26 cellular contexts compared by ENCODE assay signal in genomic region chr6:162974685-162975084, GRCh38.
DNase-seq lines count a peak whose midpoint lies in the region; ATAC-seq and TF ChIP-seq lines count a peak whose summit lies in the region.
"Had no signal": no experiment of that assay in that cellular context is flagged by ENCODE, and none has a peak within 500 bp of the region (broad histone marks: within the 10 kb centered on the region; RNA-seq: fewer than 3 reads in every experiment).

No MANE protein-coding gene starts in this region.

- H3K9ac ChIP-seq in GM23248 = no peak overlapping the region
- H3K9ac ChIP-seq in skeletal muscle satellite cell (ENCODE audit: low read depth, low read length) = no peak overlapping the region
- H3K9ac ChIP-seq: BLaER1 treated with 17β-estradiol and CSF1 and Interleukin-3, amounts not matched to agents 10 nM and 100 nM had no signal

- H4K20me1 ChIP-seq in GM23248 (ENCODE audit: insufficient read depth) = no peaks in the 10 kb centered on the region
- H4K20me1 ChIP-seq: BLaER1 treated with 17β-estradiol and CSF1 and Interleukin-3, amounts not matched to agents 10 nM and 100 nM had no signal

- H3K4me2 ChIP-seq in GM23248 (ENCODE audit: unreplicated experiment) (peak overlapping the region; percentile 24), skeletal muscle satellite cell (ENCODE audit: low read length) (peak overlapping the region; percentile 7)
- H3K4me2 ChIP-seq: BLaER1 treated with 17β-estradiol and CSF1 and Interleukin-3, amounts not matched to agents 10 nM and 100 nM had no signal

- H3K79me2 ChIP-seq in GM23248 (ENCODE audit: insufficient read depth) = no peaks in the 10 kb centered on the region

- intact Hi-C loops in right lobe of liver (cut with DNase I) = no loop called here

- in situ Hi-C loops in GM23248 (cut with MboI) = no loop called here

- H3K4me1 Mint-ChIP-seq in chondrocyte (ENCODE audit: low read depth) (peaks cover 8% of the 10 kb centered on the region), glutamatergic neuron (ENCODE audit: low read depth, unreplicated experiment) (peaks cover 53% of the 10 kb centered on the region)
- H3K4me1 Mint-ChIP-seq: CD4-positive, alpha-beta memory T cell; H9 had no signal

- H3K4me3 ChIP-seq in GM23248 = no peak overlapping the region
- H3K4me3 ChIP-seq in skeletal muscle satellite cell (ENCODE audit: low read length) = no peak overlapping the region
- H3K4me3 ChIP-seq in right lobe of liver = no peak overlapping the region
- H3K4me3 ChIP-seq: BLaER1 treated with 17β-estradiol and CSF1 and Interleukin-3, amounts not matched to agents 10 nM and 100 nM; Peyer's patch; SJCRH30 had no signal

- WGBS in GM23248 (ENCODE audit: low coverage in 1 of 2, low lambda C conversion rate in 2 of 2, missing lambda C conversion rate in 2 of 2), 2 experiments = 44 to 57% methylated on average over 6 of the region's 6 CpGs
- 75% methylated on average over 6 of the region's 6 CpGs for WGBS in right lobe of liver (ENCODE audit: insufficient coverage, low coverage, low lambda C conversion rate, missing lambda C conversion rate)

- H3K4me3 Mint-ChIP-seq in chondrocyte (ENCODE audit: unreplicated experiment) (no peak overlapping the region), glutamatergic neuron (ENCODE audit: unreplicated experiment) (no peak overlapping the region)
- H3K4me3 Mint-ChIP-seq: CD4-positive, alpha-beta memory T cell; H9; HFFc6 had no signal

- H3K9me3 Mint-ChIP-seq in chondrocyte (ENCODE audit: low read depth) (no peaks in the 10 kb centered on the region), glutamatergic neuron (ENCODE audit: unreplicated experiment) (peaks cover 11% of the 10 kb centered on the region)
- H3K9me3 Mint-ChIP-seq: H9 had no signal

- no peak for TF ChIP-seq POLR2A in right lobe of liver (IDR thresholded peaks at IDR 0.05)

- DNase-seq in GM23248 (peak; percentile 69), chondrocyte (ENCODE audit: low spot score) (no peak), glutamatergic neuron (no peak), hepatic stellate cell (ENCODE audit: low spot score) (no peak), NCI-H524 treated with DMSO at 0.1 percent for 48 hours (lab: John Stamatoyannopoulos, UW) (no peak), NOMO-1 treated with dmso at 0.1 percent for 144 hours (lab: John Stamatoyannopoulos, UW; ENCODE audit: unreplicated experiment) (no peak), right lobe of liver (no peak)
- DNase-seq: ACHN; Caco-2; CD4-positive, alpha-beta memory T cell; DND-41; H9; HFFc6; KG1; NCI-H1092 treated with DMSO at 0.1 percent for 48 hours; NCI-H1436 treated with DMSO at 0.1 percent for 48 hours; NCI-H1930; NCI-H226; NCI-H510A treated with DMSO at 0.1 percent for 48 hours; NCI-H774; NK-92 treated with Interleukin-12 subunit alpha and Interleukin-12 subunit beta, amount 100 ng/mL, for 24 hours; Peyer's patch had no signal

- H3K27ac Mint-ChIP-seq in chondrocyte (ENCODE audit: unreplicated experiment) = peak overlapping the region; percentile 0
- peak overlapping the region; percentile 94 for H3K27ac Mint-ChIP-seq in glutamatergic neuron (ENCODE audit: unreplicated experiment)
- H3K27ac Mint-ChIP-seq: CD4-positive, alpha-beta memory T cell; H9; HFFc6 had no signal

- peaks cover 11% of the 10 kb centered on the region; the same call in 1 of the 2 replicates for H3K4me1 ChIP-seq in GM23248 (ENCODE audit: insufficient read depth)
- peaks cover 32% of the 10 kb centered on the region for H3K4me1 ChIP-seq in skeletal muscle satellite cell (ENCODE audit: control insufficient read depth, insufficient read depth, low read length)
- no peaks in the 10 kb centered on the region for H3K4me1 ChIP-seq in right lobe of liver
- H3K4me1 ChIP-seq: BLaER1 treated with 17β-estradiol and CSF1 and Interleukin-3, amounts not matched to agents 10 nM and 100 nM; Caco-2; Peyer's patch; SJCRH30 had no signal

- no peaks in the 10 kb centered on the region for H3K36me3 ChIP-seq in GM23248 (ENCODE audit: low read depth)
- H3K36me3 ChIP-seq in skeletal muscle satellite cell (ENCODE audit: insufficient read depth, low read length) = no peaks in the 10 kb centered on the region
- no peaks in the 10 kb centered on the region for H3K36me3 ChIP-seq in right lobe of liver
- H3K36me3 ChIP-seq: BLaER1 treated with 17β-estradiol and CSF1 and Interleukin-3, amounts not matched to agents 10 nM and 100 nM; Peyer's patch; SJCRH30 had no signal

- peak overlapping the region; percentile 55 for H2AFZ ChIP-seq in GM23248

- H3K9me3 ChIP-seq in GM23248 (ENCODE audit: low read depth) (no peaks in the 10 kb centered on the region), skeletal muscle satellite cell (replicated peaks; ENCODE audit: low read length) (no peaks in the 10 kb centered on the region), right lobe of liver (no peaks in the 10 kb centered on the region)
- H3K9me3 ChIP-seq: BLaER1 treated with 17β-estradiol and CSF1 and Interleukin-3, amounts not matched to agents 10 nM and 100 nM; Caco-2; Peyer's patch; SJCRH30 had no signal

- H3K36me3 Mint-ChIP-seq in chondrocyte (ENCODE audit: low read depth) (no peaks in the 10 kb centered on the region), glutamatergic neuron (ENCODE audit: unreplicated experiment) (peaks cover 3% of the 10 kb centered on the region)
- H3K36me3 Mint-ChIP-seq: CD4-positive, alpha-beta memory T cell had no signal

- H3K27ac ChIP-seq in GM23248 (0 out of 2 replicates have a peak overlapping the region, but pooled peaks have one; percentile 9), right lobe of liver (no peak overlapping the region)
- H3K27ac ChIP-seq: BLaER1 treated with 17β-estradiol and CSF1 and Interleukin-3, amounts not matched to agents 10 nM and 100 nM; Peyer's patch; SJCRH30 had no signal

- H3K9me2 ChIP-seq in GM23248 (ENCODE audit: insufficient read depth) = no peaks in the 10 kb centered on the region

- TF ChIP-seq CTCF in chondrocyte (IDR thresholded peaks at IDR 0.05) = no peak
- no peak for TF ChIP-seq CTCF in glutamatergic neuron (IDR thresholded peaks at IDR 0.05; ENCODE audit: partially characterized antibody, unreplicated experiment)
- no peak for TF ChIP-seq CTCF in right lobe of liver (IDR thresholded peaks at IDR 0.05)

- H3K27me3 Mint-ChIP-seq in chondrocyte (ENCODE audit: low read depth) (no peaks in the 10 kb centered on the region), glutamatergic neuron (ENCODE audit: unreplicated experiment) (peaks cover 10% of the 10 kb centered on the region)
- H3K27me3 Mint-ChIP-seq: CD4-positive, alpha-beta memory T cell had no signal

- no peak for ATAC-seq in right lobe of liver
- ATAC-seq: HepG2 had no signal

- H3F3A ChIP-seq in GM23248 (ENCODE audit: insufficient read depth) = peaks cover 7% of the 10 kb centered on the region; the same call in 1 of the 2 replicates

- no peaks in the 10 kb centered on the region for H3K27me3 ChIP-seq in GM23248 (replicated peaks; ENCODE audit: insufficient read depth)
- no peaks in the 10 kb centered on the region for H3K27me3 ChIP-seq in skeletal muscle satellite cell (ENCODE audit: control insufficient read depth, insufficient read depth, low read length)
- no peaks in the 10 kb centered on the region for H3K27me3 ChIP-seq in right lobe of liver
- H3K27me3 ChIP-seq: BLaER1 treated with 17β-estradiol and CSF1 and Interleukin-3, amounts not matched to agents 10 nM and 100 nM; Peyer's patch; SJCRH30 had no signal
